Comparison of ENCODE assay signal across 10 cellular contexts in genomic region chr20:49821850-49822249, GRCh38. TPM values are rescaled to one million over a fixed set of nuclear protein-coding genes. Genes with fewer than 3 reads are reported as not detected.
DNase-seq lines count a peak whose midpoint lies in the region; ATAC-seq and TF ChIP-seq lines count a peak whose summit lies in the region.
"Had no signal": no experiment of that assay in that cellular context is flagged by ENCODE, and none has a peak within 500 bp of the region (broad histone marks: within the 10 kb centered on the region; RNA-seq: fewer than 3 reads in every experiment).

No MANE protein-coding gene starts in this region.

- H3K27ac ChIP-seq in WERI-Rb-1 (no peak overlapping the region), cardiac muscle cell (no peak overlapping the region), thoracic aorta (peak overlapping the region in 1 of 2 donors; percentile 42)

- no peak overlapping the region for H3K27ac Mint-ChIP-seq in progenitor cell of endocrine pancreas

- H3K27me3 ChIP-seq in WERI-Rb-1 (ENCODE audit: insufficient read depth, low read depth, severe bottlenecking) (no peaks in the 10 kb centered on the region), cardiac muscle cell (no peaks in the 10 kb centered on the region), thoracic aorta (replicated peaks; ENCODE audit: insufficient read depth) (no peaks in the 10 kb centered on the region)

- H3K4me1 Mint-ChIP-seq in activated T-cell treated with anti-CD3 and anti-CD28 coated beads, Interleukin-2, amount 50 U/mL, for 4 hours (ENCODE audit: low read depth) = peaks cover 50% of the 10 kb centered on the region
- no peaks in the 10 kb centered on the region for H3K4me1 Mint-ChIP-seq in progenitor cell of endocrine pancreas (ENCODE audit: low read depth)

- no peak for DNase-seq in activated T-cell treated with anti-CD3 and anti-CD28 coated beads, Interleukin-2, amount 50 U/mL, for 4 hours
- no peak for DNase-seq in activated T-cell treated with anti-CD3 and anti-CD28 coated beads for 4 hours
- no peak for DNase-seq in WERI-Rb-1
- DNase-seq in cardiac muscle cell (ENCODE audit: low read depth in 1 of 2, low spot score in 1 of 2) = peak in 1 of 2 donors; percentile 79
- DNase-seq in thoracic aorta (ENCODE audit: low spot score) = peak; percentile 41
- no peak for DNase-seq in NCI-H1105 (lab: John Stamatoyannopoulos, UW)
- DNase-seq in progenitor cell of endocrine pancreas (ENCODE audit: low spot score, unreplicated experiment) = no peak
- DNase-seq: activated gamma-delta T cell; stimulated activated CD8-positive, alpha-beta memory T cell treated with anti-CD3 and anti-CD28 coated beads, Interleukin-4, amount 100 ng/mL, for 48 hours had no signal

- peak; percentile 22; the same call in 1 of the 2 replicates for TF ChIP-seq CTCF in WERI-Rb-1 (IDR thresholded peaks at IDR 0.05; ENCODE audit: low read depth, low read length)
- peak; percentile 53 for TF ChIP-seq CTCF in cardiac muscle cell (IDR thresholded peaks at IDR 0.05; ENCODE audit: low read depth, low read length)
- TF ChIP-seq CTCF in thoracic aorta (IDR thresholded peaks at IDR 0.05) = peak; percentile 13
- no peak for TF ChIP-seq CTCF in progenitor cell of endocrine pancreas (IDR thresholded peaks at IDR 0.05; ENCODE audit: unreplicated experiment)

- H3K4me1 ChIP-seq in cardiac muscle cell (ENCODE audit: low read depth) (no peaks in the 10 kb centered on the region), thoracic aorta (ENCODE audit: control insufficient read depth in 1 of 2, low read depth in 2 of 2) (peaks cover 18 to 29% of the 10 kb centered on the region in 2 donors)

- H3K27me3 Mint-ChIP-seq in activated T-cell treated with anti-CD3 and anti-CD28 coated beads, Interleukin-2, amount 50 U/mL, for 4 hours (ENCODE audit: low read depth) = no peaks in the 10 kb centered on the region
- H3K27me3 Mint-ChIP-seq in progenitor cell of endocrine pancreas = no peaks in the 10 kb centered on the region

- H3K4me3 Mint-ChIP-seq in activated T-cell treated with anti-CD3 and anti-CD28 coated beads, Interleukin-2, amount 50 U/mL, for 4 hours = no peak overlapping the region
- no peak overlapping the region for H3K4me3 Mint-ChIP-seq in progenitor cell of endocrine pancreas (ENCODE audit: low read depth)

- H3K9me3 Mint-ChIP-seq in activated T-cell treated with anti-CD3 and anti-CD28 coated beads, Interleukin-2, amount 50 U/mL, for 4 hours = no peaks in the 10 kb centered on the region
- H3K9me3 Mint-ChIP-seq in progenitor cell of endocrine pancreas (ENCODE audit: low read depth) = no peaks in the 10 kb centered on the region

- peaks cover 14% of the 10 kb centered on the region for H3K36me3 ChIP-seq in WERI-Rb-1
- peaks cover 21% of the 10 kb centered on the region for H3K36me3 ChIP-seq in cardiac muscle cell
- H3K36me3 ChIP-seq in thoracic aorta = peaks cover 21% of the 10 kb centered on the region

- H3K9me3 ChIP-seq in WERI-Rb-1 (ENCODE audit: severe bottlenecking) (no peaks in the 10 kb centered on the region), cardiac muscle cell (ENCODE audit: low read depth) (no peaks in the 10 kb centered on the region), thoracic aorta (no peaks in the 10 kb centered on the region)

- ATAC-seq in activated T-cell treated with anti-CD3 and anti-CD28 coated beads, Interleukin-2, amount 50 U/mL, for 4 hours = peak; percentile 42 to 49
- ATAC-seq in thoracic aorta (ENCODE audit: insufficient number of reproducible peaks, low FRiP score, low read depth) (no peak), GM19328 (IDR thresholded peaks at IDR 0.05; ENCODE audit: unreplicated experiment) (no peak)

- peaks cover 40% of the 10 kb centered on the region for H3K36me3 Mint-ChIP-seq in activated T-cell treated with anti-CD3 and anti-CD28 coated beads, Interleukin-2, amount 50 U/mL, for 4 hours (ENCODE audit: insufficient read depth)
- peaks cover 19% of the 10 kb centered on the region for H3K36me3 Mint-ChIP-seq in progenitor cell of endocrine pancreas (ENCODE audit: insufficient read depth)

- H3K4me3 ChIP-seq in WERI-Rb-1 (ENCODE audit: low read depth, low read length) = no peak overlapping the region
- H3K4me3 ChIP-seq in cardiac muscle cell = no peak overlapping the region
- H3K4me3 ChIP-seq in thoracic aorta = no peak overlapping the region

RNA-seq across cellular contexts. Expression of gene SLC9A8, which starts 9.2 kb away (rescaled TPM):
- total RNA-seq in activated T-cell treated with anti-CD3 and anti-CD28 coated beads, Interleukin-2, amount 50 U/mL, for 4 hours = 10 to 100 TPM; 11.9 to 16.4 (median 13.2) TPM
- total RNA-seq in cardiac muscle cell = 7.6 and 9.4 TPM in 2 replicates
- polyA plus RNA-seq in cardiac muscle cell = 3.9 and 4.4 TPM in 2 replicates
- 10 to 100 TPM in 1 of 2 donors, 1 to 10 TPM in 1; 9.2 to 14.3 TPM for total RNA-seq in thoracic aorta
- total RNA-seq in progenitor cell of endocrine pancreas = 9.9 and 11.4 TPM in 2 replicates

Comparison
In these comparisons a context has a peak if more than half of its experiments do, and no peak if none do; other contexts are left out.
1. ATAC-seq: peak in activated T-cell treated with anti-CD3 and anti-CD28 coated beads, Interleukin-2, amount 50 U/mL, for 4 hours (2 of 2); none in thoracic aorta (single experiment) and GM19328 (single experiment).